Comparison of ENCODE assay signal across 17 cellular contexts in genomic region chr9:135288941-135289534, GRCh38.
A peak's percentile ranks its signal among the peaks of the same experiment; 100 is the strongest.
DNase-seq lines count a peak whose midpoint lies in the region; ATAC-seq and TF ChIP-seq lines count a peak whose summit lies in the region.
"Had no signal": no experiment of that assay in that cellular context is flagged by ENCODE, and none has a peak within 500 bp of the region (broad histone marks: within the 10 kb centered on the region; RNA-seq: fewer than 3 reads in every experiment).

No MANE protein-coding gene starts in this region.

- H3K4me3 ChIP-seq in BLaER1 (0 out of 2 replicates have a peak overlapping the region, but pooled peaks have one; percentile 52), mucosa of descending colon (no peak overlapping the region), lower leg skin (ENCODE audit: low read depth, poor library complexity, severe bottlenecking) (no peak overlapping the region), Karpas-422 (ENCODE audit: low read length) (no peak overlapping the region)
- H3K4me3 ChIP-seq: A549, SJSA1 had no signal

- H2AFZ ChIP-seq in Karpas-422 (ENCODE audit: low read length): no peak overlapping the region

- H3K27ac ChIP-seq in BLaER1 (peak overlapping the region; percentile 90), Karpas-422 (ENCODE audit: low read length) (no peak overlapping the region)
- H3K27ac ChIP-seq: A549, SJSA1 had no signal

- intact Hi-C loops in mucosa of descending colon (cut with DNase I, micrococcal nuclease): no loop called here
- intact Hi-C loops in lower leg skin (cut with DNase I; ENCODE audit: low total_unique reads): no loop called here

- H3K36me3 ChIP-seq in BLaER1: no peaks in the 10 kb centered on the region
- H3K36me3 ChIP-seq in mucosa of descending colon (ENCODE audit: low read depth): no peaks in the 10 kb centered on the region
- no peaks in the 10 kb centered on the region for H3K36me3 ChIP-seq in Karpas-422 (ENCODE audit: insufficient read depth, low read length)
- H3K36me3 ChIP-seq: SJSA1 had no signal

- TF ChIP-seq CTCF in mucosa of descending colon (IDR thresholded peaks at IDR 0.05): no peak
- TF ChIP-seq CTCF in lower leg skin (IDR thresholded peaks at IDR 0.05): no peak

- peaks cover 67% of the 10 kb centered on the region for H3K4me1 ChIP-seq in BLaER1
- no peaks in the 10 kb centered on the region for H3K4me1 ChIP-seq in mucosa of descending colon (ENCODE audit: low read depth)
- H3K4me1 ChIP-seq in Karpas-422 (ENCODE audit: low read length): no peaks in the 10 kb centered on the region
- H3K4me1 ChIP-seq: A549, Caco-2, SJSA1 had no signal

- H3K9ac ChIP-seq in BLaER1 (peak overlapping the region; percentile 77), Karpas-422 (ENCODE audit: low read length) (no peak overlapping the region)

- 73% methylated on average over 22 of the region's 22 CpGs for WGBS in lower leg skin, 2 donors

- DNase-seq in HT-29 (ENCODE audit: low spot score) (peak; percentile 67), NCI-H82 treated with DMSO at 0.1 percent for 48 hours (lab: John Stamatoyannopoulos, UW; ENCODE audit: unreplicated experiment) (peak; percentile 11), mucosa of descending colon (no peak), lower leg skin (ENCODE audit: low spot score in 2 of 2) (no peak), GM19238 (ENCODE audit: insufficient read length, low spot score) (no peak), Karpas-422 (no peak), DMS153 treated with DMSO at 0.1 percent for 48 hours (lab: John Stamatoyannopoulos, UW; ENCODE audit: unreplicated experiment) (no peak)
- DNase-seq: Caco-2, HCEC 1CT, KBM-7, MM.1S, NCI-H1105, NCI-H1694 treated with DMSO at 0.1 percent for 48 hours, PC-3 had no signal

- peak overlapping the region; percentile 96 for H3K4me2 ChIP-seq in BLaER1
- no peak overlapping the region for H3K4me2 ChIP-seq in Karpas-422 (ENCODE audit: low read depth, low read length, poor library complexity, severe bottlenecking)
- H3K4me2 ChIP-seq: A549 had no signal

- no peaks in the 10 kb centered on the region for H3K9me3 ChIP-seq in BLaER1
- H3K9me3 ChIP-seq in mucosa of descending colon: no peaks in the 10 kb centered on the region
- no peaks in the 10 kb centered on the region for H3K9me3 ChIP-seq in Karpas-422 (ENCODE audit: low read length)
- H3K9me3 ChIP-seq: A549, SJSA1 had no signal

- ATAC-seq in mucosa of descending colon: peak; percentile 70
- ATAC-seq: A549, PC-3 had no signal

- no peak for TF ChIP-seq POLR2A in lower leg skin (IDR thresholded peaks at IDR 0.05)

- H3K9me2 ChIP-seq in Karpas-422 (replicated peaks; ENCODE audit: insufficient read depth, low read length): no peaks in the 10 kb centered on the region

- no peaks in the 10 kb centered on the region for H3K79me2 ChIP-seq in Karpas-422 (ENCODE audit: low read length)

- H4K20me1 ChIP-seq in BLaER1: no peaks in the 10 kb centered on the region
- H4K20me1 ChIP-seq in Karpas-422 (ENCODE audit: insufficient read depth, low read depth, low read length): no peaks in the 10 kb centered on the region

- H3K27me3 ChIP-seq in BLaER1: no peaks in the 10 kb centered on the region
- H3K27me3 ChIP-seq in Karpas-422 (ENCODE audit: low read length): no peaks in the 10 kb centered on the region
- H3K27me3 ChIP-seq: SJSA1 had no signal

Comparison
In these comparisons a context has a peak if more than half of its experiments do, and no peak if none do; other contexts are left out.
1. DNase-seq: peak in HT-29 (single experiment) and NCI-H82 treated with DMSO at 0.1 percent for 48 hours (single experiment); none in mucosa of descending colon (0 of 3), lower leg skin (0 of 2), GM19238 (single experiment), Karpas-422 (single experiment) and DMS153 treated with DMSO at 0.1 percent for 48 hours (single experiment).